In the genomic region with DNA sequence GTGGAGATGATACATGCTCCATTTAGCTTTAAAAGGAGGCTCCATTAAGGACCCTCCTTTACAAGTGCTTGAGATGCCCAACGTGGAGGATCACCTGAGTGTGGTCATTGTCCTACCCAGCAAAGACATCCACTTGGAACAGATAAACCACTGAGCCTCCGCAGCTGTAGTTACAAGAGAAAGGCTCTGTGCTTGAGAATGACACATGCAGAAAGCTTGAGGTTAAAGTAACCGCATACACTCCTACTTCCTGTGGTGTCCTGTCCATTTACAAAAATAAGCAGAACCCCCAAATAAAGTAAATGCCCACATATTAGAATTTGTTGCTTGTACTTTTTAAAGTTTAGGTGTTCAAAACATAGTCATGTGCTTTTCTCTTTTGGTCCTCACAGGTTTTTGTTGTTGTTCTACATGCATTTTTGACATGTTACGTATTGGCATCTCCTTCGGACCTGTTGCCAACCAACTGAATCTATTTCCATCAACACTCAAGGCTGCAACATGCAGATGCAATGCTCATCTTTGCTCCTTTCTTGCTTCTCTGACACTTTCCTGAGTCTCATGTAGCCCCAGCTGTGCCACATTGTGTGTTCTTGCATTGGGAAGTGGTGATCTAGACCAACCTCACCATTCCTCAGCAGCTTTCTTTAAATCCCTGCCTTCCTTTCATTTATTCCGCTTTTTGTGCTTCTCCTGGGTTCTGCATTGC, we compare ENCODE assay signal across 9 cellular contexts. TPM values are rescaled to one million over a fixed set of nuclear protein-coding genes. Genes with fewer than 3 reads are reported as not detected.
DNase-seq lines count a peak whose midpoint lies in the region; ATAC-seq and TF ChIP-seq lines count a peak whose summit lies in the region.
"Had no signal": no experiment of that assay in that cellular context is flagged by ENCODE, and none has a peak within 500 bp of the region (broad histone marks: within the 10 kb centered on the region; RNA-seq: fewer than 3 reads in every experiment).

No MANE protein-coding gene starts in this region.

- peaks cover 35% of the 10 kb centered on the region for H3F3A ChIP-seq in SK-N-SH (replicated peaks; ENCODE audit: insufficient read depth)

- no peak for TF ChIP-seq RAD21 in SK-N-SH (IDR thresholded peaks at IDR 0.05; ENCODE audit: low read length)

- WGBS in SK-N-SH (ENCODE audit: low lambda C conversion rate) = 46% methylated on average over 5 of the region's 6 CpGs
- 65 to 66% methylated on average over 6 of the region's 6 CpGs for WGBS in tibial nerve, 2 donors

- TF ChIP-seq CTCF in SK-N-SH (IDR thresholded peaks at IDR 0.05) (no peak), Caco-2 (IDR thresholded peaks at IDR 0.05; ENCODE audit: insufficient read depth in 1 of 2, low read depth in 1 of 2, low read length in 1 of 2, severe bottlenecking in 1 of 2, unreplicated experiment in 1 of 2) (no peak), tibial nerve (IDR thresholded peaks at IDR 0.05) (no peak)

- H2AFZ ChIP-seq in SK-N-SH (ENCODE audit: low read depth) = peak overlapping the region; percentile 19; the same call in 1 of the 2 replicates

- intact Hi-C loops in Caco-2 (cut with micrococcal nuclease; ENCODE audit: unreplicated experiment) = no loop called here

- ATAC-seq in GM19395 (IDR thresholded peaks at IDR 0.05; ENCODE audit: unreplicated experiment) = peak; percentile 96
- ATAC-seq in HG03097 (IDR thresholded peaks at IDR 0.05; ENCODE audit: low FRiP score, unreplicated experiment) = peak; percentile 93
- ATAC-seq in stimulated activated memory B cell treated with anti-CD40 and anti-IgM and Interleukin-4, amounts not matched to agents 10 μg/mL and 1 μg/mL and 100 μg/mL, for 72 hours = peak; percentile 50

- no peaks in the 10 kb centered on the region for H4K20me1 ChIP-seq in SK-N-SH (ENCODE audit: insufficient read depth)

- peak overlapping the region; percentile 5; the same call in 1 of the 2 replicates for H3K9ac ChIP-seq in SK-N-SH

- TF ChIP-seq POLR2A in tibial nerve (IDR thresholded peaks at IDR 0.05) = no peak

- no peak overlapping the region; a peak in 1 of 4 replicates for H3K4me3 ChIP-seq in SK-N-SH (ENCODE audit: low read depth in 2 of 2, low read length in 1 of 2)
- no peak overlapping the region for H3K4me3 ChIP-seq in Caco-2 (ENCODE audit: low read depth, low read length)
- H3K4me3 ChIP-seq in tibial nerve = no peak overlapping the region

- no peaks in the 10 kb centered on the region for H3K9me2 ChIP-seq in SK-N-SH

- no peak overlapping the region for H3K27ac Mint-ChIP-seq in stimulated activated memory B cell treated with anti-CD40 and anti-IgM and Interleukin-4, amounts not matched to agents 10 μg/mL and 1 μg/mL and 100 μg/mL, for 72 hours
- no peak overlapping the region for H3K27ac Mint-ChIP-seq in Caco-2 (ENCODE audit: unreplicated experiment)

- H3K36me3 Mint-ChIP-seq in stimulated activated memory B cell treated with anti-CD40 and anti-IgM and Interleukin-4, amounts not matched to agents 10 μg/mL and 1 μg/mL and 100 μg/mL, for 72 hours = no peaks in the 10 kb centered on the region
- no peaks in the 10 kb centered on the region for H3K36me3 Mint-ChIP-seq in Caco-2 (ENCODE audit: insufficient read depth, unreplicated experiment)

- DNase-seq in SK-N-SH = no peak
- no peak for DNase-seq in Caco-2
- no peak for DNase-seq in HK-2 (ENCODE audit: unreplicated experiment)
- DNase-seq in tibial nerve (ENCODE audit: low spot score in 2 of 2) = no peak

- no peaks in the 10 kb centered on the region for H3K9me3 Mint-ChIP-seq in stimulated activated memory B cell treated with anti-CD40 and anti-IgM and Interleukin-4, amounts not matched to agents 10 μg/mL and 1 μg/mL and 100 μg/mL, for 72 hours
- H3K9me3 Mint-ChIP-seq in Caco-2 (ENCODE audit: unreplicated experiment) = no peaks in the 10 kb centered on the region

- POLR2A ChIA-PET in SK-N-SH (lab: Yijun Ruan, JAX) (no interaction called here), Caco-2 (lab: Charles Lee) (no interaction called here)

- peak overlapping the region; percentile 39 for H3K4me2 ChIP-seq in SK-N-SH

- H3K27me3 Mint-ChIP-seq in stimulated activated memory B cell treated with anti-CD40 and anti-IgM and Interleukin-4, amounts not matched to agents 10 μg/mL and 1 μg/mL and 100 μg/mL, for 72 hours = peaks cover 14% of the 10 kb centered on the region
- H3K27me3 Mint-ChIP-seq in Caco-2 (ENCODE audit: insufficient read depth, unreplicated experiment) = peaks cover 4% of the 10 kb centered on the region

- H3K36me3 ChIP-seq in SK-N-SH (replicated peaks in 1 of 2; ENCODE audit: control insufficient read depth in 1 of 2, insufficient read depth in 2 of 2, low read length in 1 of 2) (no peaks in the 10 kb centered on the region), Caco-2 (ENCODE audit: control insufficient read depth, insufficient read depth, low read length) (no peaks in the 10 kb centered on the region), tibial nerve (no peaks in the 10 kb centered on the region)

- no peaks in the 10 kb centered on the region for H3K79me2 ChIP-seq in SK-N-SH (ENCODE audit: insufficient read depth)

- peak in 1 of 2 experiments; percentile 77; a peak in 2 of 4 replicates for TF ChIP-seq EP300 in SK-N-SH (IDR thresholded peaks at IDR 0.05; ENCODE audit: borderline replicate concordance in 1 of 2, low read depth in 1 of 2, low read length in 1 of 2)
- no peak for TF ChIP-seq EP300 in tibial nerve (IDR thresholded peaks at IDR 0.05)

- no TSS peak for BruUV-seq in Caco-2 (replicated peaks; lab: Mats Ljungman, UMichigan)

- H3K4me3 Mint-ChIP-seq in stimulated activated memory B cell treated with anti-CD40 and anti-IgM and Interleukin-4, amounts not matched to agents 10 μg/mL and 1 μg/mL and 100 μg/mL, for 72 hours = no peak overlapping the region
- no peak overlapping the region for H3K4me3 Mint-ChIP-seq in Caco-2 (ENCODE audit: unreplicated experiment)

- no peaks in the 10 kb centered on the region for H3K27me3 ChIP-seq in SK-N-SH (ENCODE audit: insufficient read depth)
- no peaks in the 10 kb centered on the region for H3K27me3 ChIP-seq in Caco-2 (replicated peaks; ENCODE audit: control insufficient read depth, insufficient read depth, low read length)
- H3K27me3 ChIP-seq in tibial nerve = no peaks in the 10 kb centered on the region

- CTCF ChIA-PET in SK-N-SH (lab: Yijun Ruan, JAX) = interaction anchor here (1.4 to 2.0 kb wide), 2 partner anchors 12 to 163 kb away, joined by 3 to 5 read pairs; no protein-coding TSS in a partner anchor
- CTCF ChIA-PET in Caco-2 (lab: Charles Lee) = no interaction called here

- peak overlapping the region; percentile 65 to 83 for H3K27ac ChIP-seq in SK-N-SH (ENCODE audit: low read depth in 2 of 2, low read length in 1 of 2)
- no peak overlapping the region for H3K27ac ChIP-seq in tibial nerve

- H3K4me1 ChIP-seq in SK-N-SH (ENCODE audit: control insufficient read depth in 1 of 2, insufficient read depth in 2 of 2, low read depth in 1 of 2, low read length in 1 of 2) = peaks cover 0 to 31% of the 10 kb centered on the region in 2 experiments; a peak in 3 of 4 replicates
- H3K4me1 ChIP-seq in Caco-2 = no peaks in the 10 kb centered on the region
- no peaks in the 10 kb centered on the region for H3K4me1 ChIP-seq in tibial nerve

- H3K4me1 Mint-ChIP-seq in stimulated activated memory B cell treated with anti-CD40 and anti-IgM and Interleukin-4, amounts not matched to agents 10 μg/mL and 1 μg/mL and 100 μg/mL, for 72 hours = no peaks in the 10 kb centered on the region
- no peaks in the 10 kb centered on the region for H3K4me1 Mint-ChIP-seq in Caco-2 (ENCODE audit: low read depth, unreplicated experiment)

- H3K9me3 ChIP-seq in SK-N-SH (no peaks in the 10 kb centered on the region), Caco-2 (no peaks in the 10 kb centered on the region), tibial nerve (no peaks in the 10 kb centered on the region)

TF ChIP-seq in SK-N-SH, 30 proteins besides CTCF, POLR2A, EP300 and RAD21 (continues in another document):
- TF ChIP-seq FOXM1 (IDR thresholded peaks at IDR 0.05; ENCODE audit: low read depth) = no peak
- TF ChIP-seq ELF1 (IDR thresholded peaks at IDR 0.05) = 0 out of 2 replicates have a peak, but pooled peaks have one; percentile 9
- TF ChIP-seq FOXJ3 (CRISPR knock-in tag; IDR thresholded peaks at IDR 0.05) = no peak
- TF ChIP-seq TEAD4 (IDR thresholded peaks at IDR 0.05; ENCODE audit: borderline replicate concordance, insufficient read depth) = peak; percentile 65; the same call in 1 of the 2 replicates
- TF ChIP-seq GATA2 (CRISPR knock-in tag; IDR thresholded peaks at IDR 0.05) = no peak
- peak; percentile 62; the same call in 1 of the 2 replicates for TF ChIP-seq SIN3A (IDR thresholded peaks at IDR 0.05; ENCODE audit: borderline replicate concordance, low read depth, low read length)
- TF ChIP-seq RXRA (IDR thresholded peaks at IDR 0.05; ENCODE audit: borderline replicate concordance, low read depth) = no peak
- TF ChIP-seq YY1 (IDR thresholded peaks at IDR 0.05; ENCODE audit: low read depth) = 0 out of 2 replicates have a peak, but pooled peaks have one; percentile 27
- peak; percentile 48 for TF ChIP-seq NFIC (IDR thresholded peaks at IDR 0.05; ENCODE audit: borderline replicate concordance)

RNA-seq across cellular contexts. Expression of gene SERPINB7, which starts 56.0 kb away (rescaled TPM):
- polyA plus RNA-seq in SK-N-SH (2012; rRNA removed) = 99.5 and 170 TPM in 2 replicates
- 173 and 183 TPM in 2 replicates for polyA plus RNA-seq in SK-N-SH (2012; cell fraction: cytosol; rRNA removed)
- 26.3 and 90.4 TPM in 2 replicates for polyA plus RNA-seq in SK-N-SH (2012; cell fraction: nucleus; rRNA removed)
- total RNA-seq in Caco-2 (2022) (not detected in 2 replicates), tibial nerve (not detected)
- total RNA-seq: T-helper 1 cell treated with Interleukin-12 subunit alpha and Interleukin-12 subunit beta and Interleukin-4 antibody, amounts not matched to agents 30 ng/mL and 1 ng/mL, for 36 hours; urinary bladder had no signal
- polyA plus RNA-seq: urinary bladder had no signal

RNA-seq across cellular contexts. Expression of gene SERPINB2, which starts 56.3 kb away (rescaled TPM):
- 5.9 and 9.8 TPM in 2 replicates for polyA plus RNA-seq in SK-N-SH (2012; rRNA removed)
- 9.3 and 11.5 TPM in 2 replicates for polyA plus RNA-seq in SK-N-SH (2012; cell fraction: cytosol; rRNA removed)
- polyA plus RNA-seq in SK-N-SH (2012; cell fraction: nucleus; rRNA removed) = 4.3 and 8.1 TPM in 2 replicates
- total RNA-seq in Caco-2 (2022) = not detected in 2 replicates
- total RNA-seq in tibial nerve = not detected
- total RNA-seq: T-helper 1 cell treated with Interleukin-12 subunit alpha and Interleukin-12 subunit beta and Interleukin-4 antibody, amounts not matched to agents 30 ng/mL and 1 ng/mL, for 36 hours; urinary bladder had no signal
- polyA plus RNA-seq: urinary bladder had no signal

Comparison
In these comparisons a context has a peak if more than half of its experiments do, and no peak if none do; other contexts are left out.
1. H3K27ac ChIP-seq: peak in SK-N-SH (2 of 2); none in tibial nerve (0 of 4).
2. Peak in every context shown above with its lines, with median percentiles within 50 percentile points of each other: ATAC-seq.